In genomic region chr4:94244087-94244828, GRCh38 we compare ENCODE assay signal across 36 cellular contexts. TPM values are rescaled to one million over a fixed set of nuclear protein-coding genes. Genes with fewer than 3 reads are reported as not detected.
DNase-seq lines count a peak whose midpoint lies in the region; ATAC-seq and TF ChIP-seq lines count a peak whose summit lies in the region.
"Had no signal": no experiment of that assay in that cellular context is flagged by ENCODE, and none has a peak within 500 bp of the region (broad histone marks: within the 10 kb centered on the region; RNA-seq: fewer than 3 reads in every experiment).

No MANE protein-coding gene starts in this region.

- H3K9me3 ChIP-seq in right atrium auricular region (no peaks in the 10 kb centered on the region), OCI-LY1 (ENCODE audit: low read length) (no peaks in the 10 kb centered on the region), left ventricle myocardium inferior (replicated peaks) (no peaks in the 10 kb centered on the region)
- H3K9me3 ChIP-seq: body of pancreas, psoas muscle had no signal

- no peaks in the 10 kb centered on the region for H3K4me1 Mint-ChIP-seq in stimulated activated naive CD8-positive, alpha-beta T cell treated with anti-CD3 and anti-CD28 coated beads, Interleukin-15, amount 100 ng/mL, for 72 hours
- H3K4me1 Mint-ChIP-seq: activated CD4-positive, alpha-beta T cell treated with anti-CD3 and anti-CD28 coated beads for 36 hours; activated naive CD4-positive, alpha-beta T cell treated with anti-CD3 and anti-CD28 coated beads, Interleukin-2, amount 10 ng/mL, durations not matched to agents 7 days and 5 days; activated T-helper 17 cell treated with anti-CD3 and anti-CD28 coated beads, Interleukin-2, amount 50 U/mL, for 72 hours; H9 had no signal

- H3K4me3 Mint-ChIP-seq in stimulated activated naive CD8-positive, alpha-beta T cell treated with anti-CD3 and anti-CD28 coated beads, Interleukin-15, amount 100 ng/mL, for 72 hours, result no peak overlapping the region
- H3K4me3 Mint-ChIP-seq: activated CD4-positive, alpha-beta T cell treated with anti-CD3 and anti-CD28 coated beads for 36 hours; activated CD8-positive, alpha-beta T cell treated with anti-CD3 and anti-CD28 coated beads, Interleukin-2, amount 10 ng/mL, durations not matched to agents 7 days and 5 days; activated naive CD4-positive, alpha-beta T cell treated with anti-CD3 and anti-CD28 coated beads, Interleukin-2, amount 10 ng/mL, durations not matched to agents 7 days and 5 days; activated T-helper 17 cell treated with anti-CD3 and anti-CD28 coated beads, Interleukin-2, amount 50 U/mL, for 72 hours; H9; naive thymus-derived CD8-positive, alpha-beta T cell had no signal

- no peaks in the 10 kb centered on the region for H4K20me1 ChIP-seq in OCI-LY1 (ENCODE audit: insufficient read depth, low read length)

- peaks cover 0 to 7% of the 10 kb centered on the region in 2 donors for H3K4me1 ChIP-seq in right atrium auricular region
- H3K4me1 ChIP-seq in OCI-LY1 (ENCODE audit: insufficient read depth, low read length, severe bottlenecking), result peaks cover 15% of the 10 kb centered on the region
- peaks cover 28% of the 10 kb centered on the region for H3K4me1 ChIP-seq in left ventricle myocardium inferior
- H3K4me1 ChIP-seq: body of pancreas, psoas muscle had no signal

- H3K27me3 ChIP-seq in right atrium auricular region, result no peaks in the 10 kb centered on the region
- no peaks in the 10 kb centered on the region for H3K27me3 ChIP-seq in OCI-LY1 (ENCODE audit: insufficient read depth, low read length)
- H3K27me3 ChIP-seq in left ventricle myocardium inferior (ENCODE audit: low read depth), result no peaks in the 10 kb centered on the region
- H3K27me3 ChIP-seq: body of pancreas, dorsolateral prefrontal cortex had no signal

- H3K4me3 ChIP-seq in right atrium auricular region, result no peak overlapping the region
- H3K4me3 ChIP-seq in OCI-LY1 (ENCODE audit: low read depth, low read length, poor library complexity, severe bottlenecking), result no peak overlapping the region
- H3K4me3 ChIP-seq in left ventricle myocardium inferior, result peak overlapping the region; percentile 5
- H3K4me3 ChIP-seq: body of pancreas, dorsolateral prefrontal cortex, psoas muscle had no signal

- H2AFZ ChIP-seq in OCI-LY1 (ENCODE audit: low read length), result no peak overlapping the region

- H3K36me3 ChIP-seq in right atrium auricular region (peaks cover 18% of the 10 kb centered on the region), OCI-LY1 (ENCODE audit: insufficient read depth, low read length) (peaks cover 68% of the 10 kb centered on the region), left ventricle myocardium inferior (peaks cover 60% of the 10 kb centered on the region)

- ATAC-seq in Right ventricle myocardium inferior (peak; percentile 64), GM18909 (IDR thresholded peaks at IDR 0.05; ENCODE audit: poor library complexity, unreplicated experiment) (no peak), GM21515 (IDR thresholded peaks at IDR 0.05; ENCODE audit: unreplicated experiment) (no peak)
- ATAC-seq in stimulated activated naive CD8-positive, alpha-beta T cell treated with anti-CD3 and anti-CD28 coated beads, Interleukin-15, amount 100 ng/mL, for 72 hours, result no peak
- ATAC-seq: activated CD4-positive, alpha-beta T cell treated with anti-CD3 and anti-CD28 coated beads for 36 hours; activated CD8-positive, alpha-beta T cell treated with anti-CD3 and anti-CD28 coated beads, Interleukin-2, amount 10 ng/mL, durations not matched to agents 7 days and 5 days; activated T-helper 17 cell treated with anti-CD3 and anti-CD28 coated beads, Interleukin-2, amount 50 U/mL, for 72 hours; body of pancreas; naive thymus-derived CD8-positive, alpha-beta T cell; psoas muscle had no signal

- no peaks in the 10 kb centered on the region for H3K79me2 ChIP-seq in OCI-LY1 (ENCODE audit: insufficient read depth, low read length)

- intact Hi-C loops in Right ventricle myocardium inferior (cut with DNase I) (no loop called here), left ventricle myocardium inferior (cut with micrococcal nuclease) (no loop called here)

- H3K9me2 ChIP-seq in OCI-LY1 (ENCODE audit: low read depth, low read length), result no peaks in the 10 kb centered on the region

- no peak overlapping the region for H3K4me2 ChIP-seq in OCI-LY1 (ENCODE audit: low read length)
- H3K4me2 ChIP-seq: KMS-11 had no signal

- no peak overlapping the region for H3K27ac Mint-ChIP-seq in stimulated activated naive CD8-positive, alpha-beta T cell treated with anti-CD3 and anti-CD28 coated beads, Interleukin-15, amount 100 ng/mL, for 72 hours
- H3K27ac Mint-ChIP-seq: activated CD4-positive, alpha-beta T cell treated with anti-CD3 and anti-CD28 coated beads for 36 hours; activated CD8-positive, alpha-beta T cell treated with anti-CD3 and anti-CD28 coated beads, Interleukin-2, amount 10 ng/mL, durations not matched to agents 7 days and 5 days; activated naive CD4-positive, alpha-beta T cell treated with anti-CD3 and anti-CD28 coated beads, Interleukin-2, amount 10 ng/mL, durations not matched to agents 7 days and 5 days; activated T-helper 17 cell treated with anti-CD3 and anti-CD28 coated beads, Interleukin-2, amount 50 U/mL, for 72 hours had no signal

- H3K27ac ChIP-seq in right atrium auricular region (peak overlapping the region in 1 of 2 donors; percentile 47), OCI-LY1 (ENCODE audit: low read depth, low read length, poor library complexity, severe bottlenecking) (peak overlapping the region; percentile 29), left ventricle myocardium inferior (replicated peaks) (peak overlapping the region; percentile 59)
- H3K27ac ChIP-seq: body of pancreas, C4-2B, dorsolateral prefrontal cortex, KMS-11, psoas muscle, VCaP had no signal

- no peaks in the 10 kb centered on the region for H3F3A ChIP-seq in OCI-LY1 (ENCODE audit: insufficient read depth, low read length)

- H3K27me3 Mint-ChIP-seq in stimulated activated naive CD8-positive, alpha-beta T cell treated with anti-CD3 and anti-CD28 coated beads, Interleukin-15, amount 100 ng/mL, for 72 hours, result no peaks in the 10 kb centered on the region
- H3K27me3 Mint-ChIP-seq: activated CD4-positive, alpha-beta T cell treated with anti-CD3 and anti-CD28 coated beads for 36 hours; activated naive CD4-positive, alpha-beta T cell treated with anti-CD3 and anti-CD28 coated beads, Interleukin-2, amount 10 ng/mL, durations not matched to agents 7 days and 5 days; activated T-helper 17 cell treated with anti-CD3 and anti-CD28 coated beads, Interleukin-2, amount 50 U/mL, for 72 hours; naive thymus-derived CD8-positive, alpha-beta T cell had no signal

- no peak for TF ChIP-seq CTCF in right atrium auricular region (IDR thresholded peaks at IDR 0.05)
- TF ChIP-seq CTCF in OCI-LY1 (IDR thresholded peaks at IDR 0.05; ENCODE audit: low read length), result no peak
- TF ChIP-seq CTCF in left ventricle myocardium inferior (IDR thresholded peaks at IDR 0.05; ENCODE audit: borderline replicate concordance), result no peak

- no peaks in the 10 kb centered on the region for H3K9me3 Mint-ChIP-seq in stimulated activated naive CD8-positive, alpha-beta T cell treated with anti-CD3 and anti-CD28 coated beads, Interleukin-15, amount 100 ng/mL, for 72 hours
- H3K9me3 Mint-ChIP-seq: activated naive CD4-positive, alpha-beta T cell treated with anti-CD3 and anti-CD28 coated beads, Interleukin-2, amount 10 ng/mL, durations not matched to agents 7 days and 5 days; activated T-helper 17 cell treated with anti-CD3 and anti-CD28 coated beads, Interleukin-2, amount 50 U/mL, for 72 hours; H9; naive thymus-derived CD8-positive, alpha-beta T cell had no signal

- H3K9ac ChIP-seq in OCI-LY1 (ENCODE audit: low read length), result no peak overlapping the region
- H3K9ac ChIP-seq: KMS-11 had no signal

- DNase-seq in Right ventricle myocardium inferior (ENCODE audit: missing footprints) (no peak), right atrium auricular region (ENCODE audit: low spot score) (no peak), left ventricle myocardium inferior (no peak), NCI-H2107 treated with DMSO at 0.1 percent for 48 hours (lab: John Stamatoyannopoulos, UW; ENCODE audit: unreplicated experiment) (no peak)
- DNase-seq in stimulated activated naive CD8-positive, alpha-beta T cell treated with anti-CD3 and anti-CD28 coated beads, Interleukin-15, amount 100 ng/mL, for 72 hours, result no peak
- DNase-seq: 8988T; activated CD4-positive, alpha-beta T cell treated with anti-CD3 and anti-CD28 coated beads for 36 hours; activated CD8-positive, alpha-beta T cell treated with anti-CD3 and anti-CD28 coated beads, Interleukin-2, amount 10 ng/mL, durations not matched to agents 7 days and 5 days; activated naive CD4-positive, alpha-beta T cell treated with anti-CD3 and anti-CD28 coated beads, Interleukin-2, amount 10 ng/mL, durations not matched to agents 7 days and 5 days; body of pancreas; cerebellar nuclear complex; COR-L47; DMS53; dorsolateral prefrontal cortex; GDM1; H9; midbrain; MM.1S; naive thymus-derived CD8-positive, alpha-beta T cell; NCI-H2029 treated with DMSO at 0.1 percent for 48 hours; NCI-H226; NCI-H69; nucleus accumbens; psoas muscle; stimulated activated CD4-positive, alpha-beta T cell treated with anti-CD3 and anti-CD28 coated beads, Interleukin-15, amount 100 ng/mL, for 24 hours; stimulated activated CD4-positive, alpha-beta T cell treated with anti-CD3 and anti-CD28 coated beads, Interleukin-4, amount 100 ng/mL, for 4 hours; substantia nigra; T1000; trophoblast cell had no signal

RNA-seq across cellular contexts. Expression of gene SMARCAD1, which starts 36.6 kb away (rescaled TPM):
- total RNA-seq in Right ventricle myocardium inferior, result 9.2 TPM
- 10 to 100 TPM in 1 of 2 donors, 1 to 10 TPM in 1; 8.2 to 10.8 TPM for total RNA-seq in right atrium auricular region
- 9.5 TPM for total RNA-seq in left ventricle myocardium inferior
